1 cellular context compared by ENCODE assay signal in the genomic region with DNA sequence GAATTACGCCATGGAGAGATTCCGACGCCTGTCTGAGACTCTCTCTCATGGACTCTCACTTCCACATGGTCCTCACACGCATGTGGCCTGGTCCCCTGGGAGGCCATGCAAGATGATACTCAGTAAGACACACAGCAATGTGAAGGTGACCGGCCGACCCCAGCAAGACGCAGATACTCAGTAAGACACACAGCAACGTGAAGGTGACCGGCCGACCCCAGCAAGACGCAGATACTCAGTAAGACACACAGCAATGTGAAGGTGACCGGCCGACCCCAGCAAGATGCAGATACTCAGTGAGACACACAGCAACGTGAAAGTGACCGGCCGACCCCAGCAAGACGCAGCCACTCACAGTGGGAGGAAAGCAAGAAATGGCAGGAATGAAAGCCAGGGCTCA.
TF ChIP-seq lines count a peak whose summit lies in the region.

No MANE protein-coding gene starts in this region.

TF ChIP-seq in SK-N-SH, 30 proteins besides CTCF, POLR2A, EP300 and RAD21 (continued from another document):
- TF ChIP-seq, protein P1, sequence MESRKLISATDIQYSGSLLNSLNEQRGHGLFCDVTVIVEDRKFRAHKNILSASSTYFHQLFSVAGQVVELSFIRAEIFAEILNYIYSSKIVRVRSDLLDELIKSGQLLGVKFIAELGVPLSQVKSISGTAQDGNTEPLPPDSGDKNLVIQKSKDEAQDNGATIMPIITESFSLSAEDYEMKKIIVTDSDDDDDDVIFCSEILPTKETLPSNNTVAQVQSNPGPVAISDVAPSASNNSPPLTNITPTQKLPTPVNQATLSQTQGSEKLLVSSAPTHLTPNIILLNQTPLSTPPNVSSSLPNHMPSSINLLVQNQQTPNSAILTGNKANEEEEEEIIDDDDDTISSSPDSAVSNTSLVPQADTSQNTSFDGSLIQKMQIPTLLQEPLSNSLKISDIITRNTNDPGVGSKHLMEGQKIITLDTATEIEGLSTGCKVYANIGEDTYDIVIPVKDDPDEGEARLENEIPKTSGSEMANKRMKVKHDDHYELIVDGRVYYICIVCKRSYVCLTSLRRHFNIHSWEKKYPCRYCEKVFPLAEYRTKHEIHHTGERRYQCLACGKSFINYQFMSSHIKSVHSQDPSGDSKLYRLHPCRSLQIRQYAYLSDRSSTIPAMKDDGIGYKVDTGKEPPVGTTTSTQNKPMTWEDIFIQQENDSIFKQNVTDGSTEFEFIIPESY (IDR thresholded peaks at IDR 0.05; ENCODE audit: borderline replicate concordance, low read depth), result no peak
- TF ChIP-seq NRF1 (IDR thresholded peaks at IDR 0.05; ENCODE audit: low read depth, low read length), result no peak
- no peak for TF ChIP-seq RCOR1 (IDR thresholded peaks at IDR 0.05; ENCODE audit: low read length)
- TF ChIP-seq, protein P2, sequence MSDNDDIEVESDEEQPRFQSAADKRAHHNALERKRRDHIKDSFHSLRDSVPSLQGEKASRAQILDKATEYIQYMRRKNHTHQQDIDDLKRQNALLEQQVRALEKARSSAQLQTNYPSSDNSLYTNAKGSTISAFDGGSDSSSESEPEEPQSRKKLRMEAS (IDR thresholded peaks at IDR 0.05; ENCODE audit: low read depth), result no peak
- TF ChIP-seq, protein P3, sequence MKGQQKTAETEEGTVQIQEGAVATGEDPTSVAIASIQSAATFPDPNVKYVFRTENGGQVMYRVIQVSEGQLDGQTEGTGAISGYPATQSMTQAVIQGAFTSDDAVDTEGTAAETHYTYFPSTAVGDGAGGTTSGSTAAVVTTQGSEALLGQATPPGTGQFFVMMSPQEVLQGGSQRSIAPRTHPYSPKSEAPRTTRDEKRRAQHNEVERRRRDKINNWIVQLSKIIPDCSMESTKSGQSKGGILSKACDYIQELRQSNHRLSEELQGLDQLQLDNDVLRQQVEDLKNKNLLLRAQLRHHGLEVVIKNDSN (IDR thresholded peaks at IDR 0.05; ENCODE audit: borderline replicate concordance, low read depth), result no peak
- TF ChIP-seq, protein P4, sequence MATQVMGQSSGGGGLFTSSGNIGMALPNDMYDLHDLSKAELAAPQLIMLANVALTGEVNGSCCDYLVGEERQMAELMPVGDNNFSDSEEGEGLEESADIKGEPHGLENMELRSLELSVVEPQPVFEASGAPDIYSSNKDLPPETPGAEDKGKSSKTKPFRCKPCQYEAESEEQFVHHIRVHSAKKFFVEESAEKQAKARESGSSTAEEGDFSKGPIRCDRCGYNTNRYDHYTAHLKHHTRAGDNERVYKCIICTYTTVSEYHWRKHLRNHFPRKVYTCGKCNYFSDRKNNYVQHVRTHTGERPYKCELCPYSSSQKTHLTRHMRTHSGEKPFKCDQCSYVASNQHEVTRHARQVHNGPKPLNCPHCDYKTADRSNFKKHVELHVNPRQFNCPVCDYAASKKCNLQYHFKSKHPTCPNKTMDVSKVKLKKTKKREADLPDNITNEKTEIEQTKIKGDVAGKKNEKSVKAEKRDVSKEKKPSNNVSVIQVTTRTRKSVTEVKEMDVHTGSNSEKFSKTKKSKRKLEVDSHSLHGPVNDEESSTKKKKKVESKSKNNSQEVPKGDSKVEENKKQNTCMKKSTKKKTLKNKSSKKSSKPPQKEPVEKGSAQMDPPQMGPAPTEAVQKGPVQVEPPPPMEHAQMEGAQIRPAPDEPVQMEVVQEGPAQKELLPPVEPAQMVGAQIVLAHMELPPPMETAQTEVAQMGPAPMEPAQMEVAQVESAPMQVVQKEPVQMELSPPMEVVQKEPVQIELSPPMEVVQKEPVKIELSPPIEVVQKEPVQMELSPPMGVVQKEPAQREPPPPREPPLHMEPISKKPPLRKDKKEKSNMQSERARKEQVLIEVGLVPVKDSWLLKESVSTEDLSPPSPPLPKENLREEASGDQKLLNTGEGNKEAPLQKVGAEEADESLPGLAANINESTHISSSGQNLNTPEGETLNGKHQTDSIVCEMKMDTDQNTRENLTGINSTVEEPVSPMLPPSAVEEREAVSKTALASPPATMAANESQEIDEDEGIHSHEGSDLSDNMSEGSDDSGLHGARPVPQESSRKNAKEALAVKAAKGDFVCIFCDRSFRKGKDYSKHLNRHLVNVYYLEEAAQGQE (IDR thresholded peaks at IDR 0.05; ENCODE audit: low read depth, low read length), result no peak
- no peak for TF ChIP-seq NFIC (IDR thresholded peaks at IDR 0.05; ENCODE audit: borderline replicate concordance)
- TF ChIP-seq, protein P5, sequence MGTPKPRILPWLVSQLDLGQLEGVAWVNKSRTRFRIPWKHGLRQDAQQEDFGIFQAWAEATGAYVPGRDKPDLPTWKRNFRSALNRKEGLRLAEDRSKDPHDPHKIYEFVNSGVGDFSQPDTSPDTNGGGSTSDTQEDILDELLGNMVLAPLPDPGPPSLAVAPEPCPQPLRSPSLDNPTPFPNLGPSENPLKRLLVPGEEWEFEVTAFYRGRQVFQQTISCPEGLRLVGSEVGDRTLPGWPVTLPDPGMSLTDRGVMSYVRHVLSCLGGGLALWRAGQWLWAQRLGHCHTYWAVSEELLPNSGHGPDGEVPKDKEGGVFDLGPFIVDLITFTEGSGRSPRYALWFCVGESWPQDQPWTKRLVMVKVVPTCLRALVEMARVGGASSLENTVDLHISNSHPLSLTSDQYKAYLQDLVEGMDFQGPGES (IDR thresholded peaks at IDR 0.05; ENCODE audit: low read depth, low read length), result no peak
- no peak for TF ChIP-seq GATA2 (CRISPR knock-in tag; IDR thresholded peaks at IDR 0.05)
- no peak for TF ChIP-seq JUND (IDR thresholded peaks at IDR 0.05)
- TF ChIP-seq, protein P6, sequence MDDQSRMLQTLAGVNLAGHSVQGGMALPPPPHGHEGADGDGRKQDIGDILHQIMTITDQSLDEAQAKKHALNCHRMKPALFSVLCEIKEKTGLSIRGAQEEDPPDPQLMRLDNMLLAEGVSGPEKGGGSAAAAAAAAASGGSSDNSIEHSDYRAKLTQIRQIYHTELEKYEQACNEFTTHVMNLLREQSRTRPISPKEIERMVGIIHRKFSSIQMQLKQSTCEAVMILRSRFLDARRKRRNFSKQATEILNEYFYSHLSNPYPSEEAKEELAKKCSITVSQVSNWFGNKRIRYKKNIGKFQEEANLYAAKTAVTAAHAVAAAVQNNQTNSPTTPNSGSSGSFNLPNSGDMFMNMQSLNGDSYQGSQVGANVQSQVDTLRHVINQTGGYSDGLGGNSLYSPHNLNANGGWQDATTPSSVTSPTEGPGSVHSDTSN (IDR thresholded peaks at IDR 0.05), result no peak
- no peak for TF ChIP-seq FOSL2 (IDR thresholded peaks at IDR 0.05; ENCODE audit: borderline replicate concordance, low read depth)
- TF ChIP-seq TAF1 (IDR thresholded peaks at IDR 0.05; ENCODE audit: borderline replicate concordance, low read depth, low read length), result no peak
